In the genomic region with DNA sequence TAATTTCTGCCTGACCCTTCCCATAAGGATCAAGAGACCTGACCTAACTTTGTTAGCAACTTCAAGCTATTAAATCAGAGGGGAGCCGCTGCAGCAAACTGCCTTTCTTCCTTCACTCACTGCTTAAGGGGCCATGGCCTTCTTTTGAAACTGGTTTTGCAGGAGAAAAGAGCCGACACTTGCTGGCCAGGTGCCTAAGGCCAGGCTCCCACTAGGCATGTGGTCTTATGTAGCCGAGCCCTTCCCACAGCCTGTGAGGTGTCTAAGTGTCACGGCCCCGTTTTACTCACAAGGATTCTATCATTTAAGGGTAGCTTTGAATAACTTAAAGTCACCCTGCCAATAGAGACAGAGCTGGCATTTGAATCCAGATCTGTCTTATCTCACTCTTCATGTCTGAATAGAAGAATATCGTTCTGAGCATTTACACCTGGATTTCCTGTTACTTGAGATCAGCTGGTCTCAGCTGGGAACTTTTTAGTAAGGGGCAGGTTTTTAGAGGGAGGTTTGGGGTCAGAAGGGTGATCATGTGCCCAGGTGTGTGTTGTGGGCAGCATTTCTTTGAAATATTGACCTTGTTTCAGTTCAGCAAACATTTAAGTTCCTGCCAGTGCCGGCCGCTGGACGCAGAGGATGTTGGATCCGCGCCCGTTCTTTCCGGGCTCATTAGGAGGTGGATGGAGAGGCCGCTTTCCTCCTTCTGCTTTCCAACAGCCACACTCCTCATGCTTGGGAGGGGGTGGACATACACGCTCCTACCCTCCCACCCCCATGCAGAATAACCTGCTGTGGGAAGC, we compare ENCODE assay signal across 12 cellular contexts.
DNase-seq lines count a peak whose midpoint lies in the region; ATAC-seq and TF ChIP-seq lines count a peak whose summit lies in the region.
"Had no signal": no experiment of that assay in that cellular context is flagged by ENCODE, and none has a peak within 500 bp of the region (broad histone marks: within the 10 kb centered on the region; RNA-seq: fewer than 3 reads in every experiment).

No MANE protein-coding gene starts in this region.

- H3K27ac ChIP-seq in adrenal gland (peak overlapping the region in 3 of 5 donors; percentile 8 to 70 (median 40)), spleen (no peak overlapping the region)

- H3K9me3 ChIP-seq in adrenal gland (replicated peaks in 1 of 3) (no peaks in the 10 kb centered on the region), spleen (no peaks in the 10 kb centered on the region)
- H3K9me3 ChIP-seq: esophagus squamous epithelium had no signal

- WGBS in adrenal gland, 4 donors = 20 to 37% (median 28%) methylated on average over 15 of the region's 15 CpGs
- WGBS in spleen, 5 donors = 58 to 75% (median 67%) methylated on average over 15 of the region's 15 CpGs

- ATAC-seq in GM19467 (IDR thresholded peaks at IDR 0.05; ENCODE audit: unreplicated experiment) = no peak

- TF ChIP-seq POLR2A in adrenal gland (IDR thresholded peaks at IDR 0.05) (no peak), spleen (IDR thresholded peaks at IDR 0.05) (no peak)

- peak overlapping the region in 1 of 4 donors; percentile 14 for H3K4me3 ChIP-seq in adrenal gland
- no peak overlapping the region for H3K4me3 ChIP-seq in retinal pigment epithelial cell (ENCODE audit: low read length)
- H3K4me3 ChIP-seq in spleen = no peak overlapping the region
- no peak overlapping the region for H3K4me3 ChIP-seq in H7 (ENCODE audit: insufficient read depth, low read depth, low read length)

- DNase-seq in adrenal gland = peak; percentile 62 to 84 (median 76)
- DNase-seq in iris pigment epithelial cell (ENCODE audit: low read depth) = peak; percentile 33
- DNase-seq in retinal pigment epithelial cell (ENCODE audit: low read depth) = peak; percentile 16
- no peak for DNase-seq in spleen
- DNase-seq in H7 = no peak
- no peak for DNase-seq in foreskin melanocyte
- DNase-seq: activated B cell treated with CpG ODN at 0.5 μM for 24 hours; activated naive CD4-positive, alpha-beta T cell treated with anti-CD3 and anti-CD28 coated beads, Interleukin-2, amount 50 U/mL, for 16 hours; esophagus squamous epithelium; stimulated activated CD4-positive, alpha-beta T cell treated with anti-CD3 and anti-CD28 coated beads, Interleukin-2, amount 100 ng/mL, for 48 hours had no signal

- no peak for TF ChIP-seq CTCF in adrenal gland (IDR thresholded peaks at IDR 0.05)
- TF ChIP-seq CTCF in retinal pigment epithelial cell (conservative IDR thresholded peaks at IDR 0.05; ENCODE audit: low read depth, low read length) = no peak
- TF ChIP-seq CTCF in spleen (IDR thresholded peaks at IDR 0.05 in 8 of 11, conservative IDR thresholded peaks at IDR 0.05 in 3 of 11) = no peak

- H3K27me3 ChIP-seq in adrenal gland = no peaks in the 10 kb centered on the region
- H3K27me3 ChIP-seq in spleen (replicated peaks in 1 of 7) = no peaks in the 10 kb centered on the region
- H3K27me3 ChIP-seq in H7 (ENCODE audit: control insufficient read depth, insufficient read depth, low read length) = no peaks in the 10 kb centered on the region
- H3K27me3 ChIP-seq: esophagus squamous epithelium had no signal

- H3K36me3 ChIP-seq in adrenal gland (replicated peaks in 1 of 2) (peaks cover 0 to 10% of the 10 kb centered on the region in 2 donors), spleen (peaks cover 0 to 96% (median 26%) of the 10 kb centered on the region in 6 donors), H7 (replicated peaks; ENCODE audit: control insufficient read depth, insufficient read depth, low read length) (peaks cover 4% of the 10 kb centered on the region)

- no peak for TF ChIP-seq EP300 in Ishikawa (IDR thresholded peaks at IDR 0.05; ENCODE audit: borderline replicate concordance)

- TF ChIP-seq RAD21 in Ishikawa (IDR thresholded peaks at IDR 0.05; ENCODE audit: low read depth) = no peak; the same call in 1 of the 2 replicates

- H3K4me1 ChIP-seq in adrenal gland (replicated peaks in 1 of 2) (peaks cover 7 to 15% of the 10 kb centered on the region in 2 donors), spleen (peaks cover 0 to 11% (median 3%) of the 10 kb centered on the region in 6 donors)

- intact Hi-C loops in adrenal gland (cut with DNase I) = no loop called here
- intact Hi-C loops in spleen (cut with DNase I; ENCODE audit: low total_unique reads) = no loop called here

TF ChIP-seq in Ishikawa, 13 proteins besides CTCF, POLR2A, EP300 and RAD21:
- no peak for TF ChIP-seq TAF1 (IDR thresholded peaks at IDR 0.05; ENCODE audit: low read depth)
- TF ChIP-seq, protein P1, sequence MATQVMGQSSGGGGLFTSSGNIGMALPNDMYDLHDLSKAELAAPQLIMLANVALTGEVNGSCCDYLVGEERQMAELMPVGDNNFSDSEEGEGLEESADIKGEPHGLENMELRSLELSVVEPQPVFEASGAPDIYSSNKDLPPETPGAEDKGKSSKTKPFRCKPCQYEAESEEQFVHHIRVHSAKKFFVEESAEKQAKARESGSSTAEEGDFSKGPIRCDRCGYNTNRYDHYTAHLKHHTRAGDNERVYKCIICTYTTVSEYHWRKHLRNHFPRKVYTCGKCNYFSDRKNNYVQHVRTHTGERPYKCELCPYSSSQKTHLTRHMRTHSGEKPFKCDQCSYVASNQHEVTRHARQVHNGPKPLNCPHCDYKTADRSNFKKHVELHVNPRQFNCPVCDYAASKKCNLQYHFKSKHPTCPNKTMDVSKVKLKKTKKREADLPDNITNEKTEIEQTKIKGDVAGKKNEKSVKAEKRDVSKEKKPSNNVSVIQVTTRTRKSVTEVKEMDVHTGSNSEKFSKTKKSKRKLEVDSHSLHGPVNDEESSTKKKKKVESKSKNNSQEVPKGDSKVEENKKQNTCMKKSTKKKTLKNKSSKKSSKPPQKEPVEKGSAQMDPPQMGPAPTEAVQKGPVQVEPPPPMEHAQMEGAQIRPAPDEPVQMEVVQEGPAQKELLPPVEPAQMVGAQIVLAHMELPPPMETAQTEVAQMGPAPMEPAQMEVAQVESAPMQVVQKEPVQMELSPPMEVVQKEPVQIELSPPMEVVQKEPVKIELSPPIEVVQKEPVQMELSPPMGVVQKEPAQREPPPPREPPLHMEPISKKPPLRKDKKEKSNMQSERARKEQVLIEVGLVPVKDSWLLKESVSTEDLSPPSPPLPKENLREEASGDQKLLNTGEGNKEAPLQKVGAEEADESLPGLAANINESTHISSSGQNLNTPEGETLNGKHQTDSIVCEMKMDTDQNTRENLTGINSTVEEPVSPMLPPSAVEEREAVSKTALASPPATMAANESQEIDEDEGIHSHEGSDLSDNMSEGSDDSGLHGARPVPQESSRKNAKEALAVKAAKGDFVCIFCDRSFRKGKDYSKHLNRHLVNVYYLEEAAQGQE (IDR thresholded peaks at IDR 0.05; ENCODE audit: low read depth) = no peak
- TF ChIP-seq EGR1 (IDR thresholded peaks at IDR 0.05) = no peak
- no peak for TF ChIP-seq TEAD4 (IDR thresholded peaks at IDR 0.05)
- TF ChIP-seq, protein P2, sequence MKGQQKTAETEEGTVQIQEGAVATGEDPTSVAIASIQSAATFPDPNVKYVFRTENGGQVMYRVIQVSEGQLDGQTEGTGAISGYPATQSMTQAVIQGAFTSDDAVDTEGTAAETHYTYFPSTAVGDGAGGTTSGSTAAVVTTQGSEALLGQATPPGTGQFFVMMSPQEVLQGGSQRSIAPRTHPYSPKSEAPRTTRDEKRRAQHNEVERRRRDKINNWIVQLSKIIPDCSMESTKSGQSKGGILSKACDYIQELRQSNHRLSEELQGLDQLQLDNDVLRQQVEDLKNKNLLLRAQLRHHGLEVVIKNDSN (IDR thresholded peaks at IDR 0.05) = no peak
- no peak for TF ChIP-seq CREB1 (IDR thresholded peaks at IDR 0.05; ENCODE audit: low read depth)
- TF ChIP-seq, protein P3, sequence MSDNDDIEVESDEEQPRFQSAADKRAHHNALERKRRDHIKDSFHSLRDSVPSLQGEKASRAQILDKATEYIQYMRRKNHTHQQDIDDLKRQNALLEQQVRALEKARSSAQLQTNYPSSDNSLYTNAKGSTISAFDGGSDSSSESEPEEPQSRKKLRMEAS (IDR thresholded peaks at IDR 0.05) = no peak; the same call in none of the 2 replicates
- TF ChIP-seq ZBTB7A (IDR thresholded peaks at IDR 0.05; ENCODE audit: low read depth) = no peak
- peak; percentile 85 for TF ChIP-seq NFIC (IDR thresholded peaks at IDR 0.05)
- peak; percentile 46; the same call in 1 of the 2 replicates for TF ChIP-seq TCF12 (IDR thresholded peaks at IDR 0.05; ENCODE audit: low read depth)
- no peak for TF ChIP-seq CEBPB (IDR thresholded peaks at IDR 0.05)
- 0 out of 2 replicates have a peak, but pooled peaks have one; percentile 33 for TF ChIP-seq YY1 (IDR thresholded peaks at IDR 0.05; ENCODE audit: low read depth)
- TF ChIP-seq FOXM1 (IDR thresholded peaks at IDR 0.05; ENCODE audit: borderline replicate concordance, low read depth) = no peak; the same call in 1 of the 2 replicates

Comparison
In these comparisons a context has a peak if more than half of its experiments do, and no peak if none do; other contexts are left out.
1. DNase-seq: peak in adrenal gland (7 of 7), iris pigment epithelial cell (single experiment) and retinal pigment epithelial cell (single experiment); none in spleen (single experiment), H7 (single experiment) and foreskin melanocyte (single experiment).
2. H3K27ac ChIP-seq: peak in adrenal gland (3 of 5); none in spleen (0 of 8).